ENCODE assay signal across 8 cellular contexts in genomic region chr13:104984296-104984818, GRCh38.
DNase-seq lines count a peak whose midpoint lies in the region; ATAC-seq and TF ChIP-seq lines count a peak whose summit lies in the region.

No MANE protein-coding gene starts in this region.

- no TSS peak for BruUV-seq in Caco-2 (replicated peaks; lab: Mats Ljungman, UMichigan)

- peak; percentile 84 for ATAC-seq in GM21515 (IDR thresholded peaks at IDR 0.05; ENCODE audit: unreplicated experiment)

- no peaks in the 10 kb centered on the region for H3K36me3 Mint-ChIP-seq in Caco-2 (ENCODE audit: insufficient read depth, unreplicated experiment)

- H3K4me1 ChIP-seq in Caco-2: no peaks in the 10 kb centered on the region

- intact Hi-C loops in Caco-2 (cut with micrococcal nuclease; ENCODE audit: unreplicated experiment): no loop called here

- DNase-seq in GM12865 (ENCODE audit: low read depth) (peak; percentile 90), HT1080 (ENCODE audit: low read depth) (peak; percentile 63), foreskin melanocyte (peak; percentile 40), HPDE6-E6E7 (ENCODE audit: extremely low spot score) (no peak), Caco-2 (no peak)
- peak; percentile 20 to 30 for DNase-seq in activated CD4-positive, alpha-beta T cell treated with anti-CD3 and anti-CD28 coated beads, Interleukin-2, amount 50 U/mL, for 48 hours
- DNase-seq in stimulated activated CD4-positive, alpha-beta T cell treated with anti-CD3 and anti-CD28 coated beads, Interleukin-4, amount 100 ng/mL, for 48 hours (ENCODE audit: low read depth in 2 of 2): peak; percentile 7 to 15

- TF ChIP-seq CTCF in GM12865 (IDR thresholded peaks at IDR 0.05; ENCODE audit: insufficient read depth, low read depth, low read length, missing control alignments) (no peak), Caco-2 (IDR thresholded peaks at IDR 0.05; ENCODE audit: insufficient read depth in 1 of 2, low read depth in 1 of 2, low read length in 1 of 2, severe bottlenecking in 1 of 2, unreplicated experiment in 1 of 2) (no peak)

- H3K4me3 ChIP-seq in GM12865 (ENCODE audit: low read depth, low read length): peak overlapping the region; percentile 16
- no peak overlapping the region for H3K4me3 ChIP-seq in Caco-2 (ENCODE audit: low read depth, low read length)

- no peaks in the 10 kb centered on the region for H3K4me1 Mint-ChIP-seq in Caco-2 (ENCODE audit: low read depth, unreplicated experiment)

- H3K27me3 Mint-ChIP-seq in Caco-2 (ENCODE audit: insufficient read depth, unreplicated experiment): peaks cover 4% of the 10 kb centered on the region

- H3K9me3 ChIP-seq in Caco-2: no peaks in the 10 kb centered on the region

- H3K36me3 ChIP-seq in Caco-2 (ENCODE audit: control insufficient read depth, insufficient read depth, low read length): no peaks in the 10 kb centered on the region

- CTCF ChIA-PET in Caco-2 (lab: Charles Lee): no interaction called here

- no peak overlapping the region for H3K4me3 Mint-ChIP-seq in Caco-2 (ENCODE audit: unreplicated experiment)

- POLR2A ChIA-PET in Caco-2 (lab: Charles Lee): no interaction called here

- H3K9me3 Mint-ChIP-seq in Caco-2 (ENCODE audit: unreplicated experiment): no peaks in the 10 kb centered on the region

- no peak overlapping the region for H3K27ac Mint-ChIP-seq in Caco-2 (ENCODE audit: unreplicated experiment)

- H3K27me3 ChIP-seq in Caco-2 (replicated peaks; ENCODE audit: control insufficient read depth, insufficient read depth, low read length): no peaks in the 10 kb centered on the region

Comparison
In these comparisons a context has a peak if more than half of its experiments do, and no peak if none do; other contexts are left out.
1. DNase-seq: peak in GM12865 (single experiment), HT1080 (single experiment), activated CD4-positive, alpha-beta T cell treated with anti-CD3 and anti-CD28 coated beads, Interleukin-2, amount 50 U/mL, for 48 hours (2 of 2), foreskin melanocyte (single experiment) and stimulated activated CD4-positive, alpha-beta T cell treated with anti-CD3 and anti-CD28 coated beads, Interleukin-4, amount 100 ng/mL, for 48 hours (2 of 2); none in HPDE6-E6E7 (single experiment) and Caco-2 (0 of 2).